8 cellular contexts compared by ENCODE assay signal in the genomic region with DNA sequence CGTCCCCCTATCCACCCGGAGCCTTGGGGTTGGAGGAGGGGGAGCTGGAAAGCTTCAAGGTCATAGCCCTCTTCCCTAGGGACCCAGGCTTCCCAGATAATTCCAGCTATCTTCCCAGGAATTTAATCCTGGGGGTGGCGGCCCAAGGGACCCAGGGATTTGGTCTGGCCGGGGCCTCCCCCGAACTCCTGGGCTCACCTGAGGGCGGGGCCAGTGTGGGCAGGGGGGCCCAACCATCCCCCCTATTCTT. TPM values are rescaled to one million over a fixed set of nuclear protein-coding genes. Genes with fewer than 3 reads are reported as not detected.
DNase-seq lines count a peak whose midpoint lies in the region; ATAC-seq and TF ChIP-seq lines count a peak whose summit lies in the region.

No MANE protein-coding gene starts in this region.

- peak overlapping the region; percentile 85 for H3K4me3 Mint-ChIP-seq in activated CD4-positive, alpha-beta memory T cell treated with anti-CD3 and anti-CD28 coated beads for 36 hours
- H3K4me3 Mint-ChIP-seq in stimulated activated naive B cell treated with anti-CD40 and anti-IgM and Interleukin-4, amounts not matched to agents 10 μg/mL and 1 μg/mL and 100 μg/mL, for 72 hours = peak overlapping the region; percentile 83 to 97

- intact Hi-C loops in activated CD4-positive, alpha-beta memory T cell treated with anti-CD3 and anti-CD28 coated beads for 36 hours (cut with micrococcal nuclease) = loop anchor here (5.0 kb wide), 1 partner anchor 184 kb away; the partner anchor contains the start of genes QPCTL and SNRPD2

- H3K27ac ChIP-seq in HEK293 (ENCODE audit: extremely low read depth, low read depth, low read length) = peak overlapping the region; percentile 61

- no peak for DNase-seq in activated CD4-positive, alpha-beta memory T cell treated with anti-CD3 and anti-CD28 coated beads for 36 hours
- DNase-seq in stimulated activated naive B cell treated with anti-CD40 and anti-IgM and Interleukin-4, amounts not matched to agents 10 μg/mL and 1 μg/mL and 100 μg/mL, for 72 hours = no peak
- DNase-seq in NK-92 (lab: John Stamatoyannopoulos, UW; ENCODE audit: unreplicated experiment) = no peak

- H3K36me3 ChIP-seq in HEK293 (ENCODE audit: control insufficient read depth in 2 of 2, insufficient read depth in 1 of 2, low read length in 2 of 2) = no peaks in the 10 kb centered on the region

- peak overlapping the region; percentile 93 for H3K27ac Mint-ChIP-seq in activated CD4-positive, alpha-beta memory T cell treated with anti-CD3 and anti-CD28 coated beads for 36 hours
- H3K27ac Mint-ChIP-seq in stimulated activated naive B cell treated with anti-CD40 and anti-IgM and Interleukin-4, amounts not matched to agents 10 μg/mL and 1 μg/mL and 100 μg/mL, for 72 hours = peak overlapping the region; percentile 95

- H3K27me3 Mint-ChIP-seq in activated CD4-positive, alpha-beta memory T cell treated with anti-CD3 and anti-CD28 coated beads for 36 hours = no peaks in the 10 kb centered on the region
- no peaks in the 10 kb centered on the region for H3K27me3 Mint-ChIP-seq in stimulated activated naive B cell treated with anti-CD40 and anti-IgM and Interleukin-4, amounts not matched to agents 10 μg/mL and 1 μg/mL and 100 μg/mL, for 72 hours

- CTCF ChIA-PET in HEK293 (lab: Yijun Ruan, JAX) = interaction anchor here (0.8 to 1.8 kb wide), 6 partner anchors 11 to 133 kb away, joined by 3 to 10 read pairs (median 3); no protein-coding TSS in a partner anchor
- CTCF ChIA-PET in activated CD4-positive, alpha-beta memory T cell treated with anti-CD3 and anti-CD28 coated beads for 36 hours (lab: Charles Lee) = interaction anchor here (1.2 to 3.2 kb wide), 3 partner anchors 24 to 133 kb away, joined by 3 to 13 read pairs (median 4); no protein-coding TSS in a partner anchor

- no peaks in the 10 kb centered on the region for H3K9me3 ChIP-seq in HEK293 (ENCODE audit: control insufficient read depth, insufficient read depth, low read depth, low read length)

- peaks cover 15% of the 10 kb centered on the region for H3K4me1 ChIP-seq in HEK293 (ENCODE audit: control insufficient read depth, insufficient read depth, low read length)

- H3K4me3 ChIP-seq in HEK293 (ENCODE audit: low read depth, low read length) (peak overlapping the region; percentile 87), iPS-11a (ENCODE audit: low read depth, low read length) (peak overlapping the region; percentile 96)

- no peaks in the 10 kb centered on the region for H3K9me3 Mint-ChIP-seq in activated CD4-positive, alpha-beta memory T cell treated with anti-CD3 and anti-CD28 coated beads for 36 hours
- no peaks in the 10 kb centered on the region for H3K9me3 Mint-ChIP-seq in stimulated activated naive B cell treated with anti-CD40 and anti-IgM and Interleukin-4, amounts not matched to agents 10 μg/mL and 1 μg/mL and 100 μg/mL, for 72 hours

- peaks cover 53% of the 10 kb centered on the region for H3K4me1 Mint-ChIP-seq in activated CD4-positive, alpha-beta memory T cell treated with anti-CD3 and anti-CD28 coated beads for 36 hours (ENCODE audit: low read depth)
- H3K4me1 Mint-ChIP-seq in stimulated activated naive B cell treated with anti-CD40 and anti-IgM and Interleukin-4, amounts not matched to agents 10 μg/mL and 1 μg/mL and 100 μg/mL, for 72 hours = peaks cover 36 to 59% of the 10 kb centered on the region in 2 donors

- no peak for TF ChIP-seq CTCF in HEK293 (tag by site-specific recombination; IDR thresholded peaks at IDR 0.05)

- H3K36me3 Mint-ChIP-seq in activated CD4-positive, alpha-beta memory T cell treated with anti-CD3 and anti-CD28 coated beads for 36 hours = peaks cover 4% of the 10 kb centered on the region
- peaks cover 21 to 36% of the 10 kb centered on the region in 2 donors for H3K36me3 Mint-ChIP-seq in stimulated activated naive B cell treated with anti-CD40 and anti-IgM and Interleukin-4, amounts not matched to agents 10 μg/mL and 1 μg/mL and 100 μg/mL, for 72 hours

- POLR2A ChIA-PET in HEK293 (lab: Yijun Ruan, JAX) = interaction anchor here (1.0 to 1.6 kb wide), 5 partner anchors 30 to 207 kb away, joined by 3 to 4 read pairs (median 3); no protein-coding TSS in a partner anchor
- POLR2A ChIA-PET in activated CD4-positive, alpha-beta memory T cell treated with anti-CD3 and anti-CD28 coated beads for 36 hours (lab: Charles Lee) = interaction anchor here (1.7 kb wide), 1 partner anchor 133 kb away, joined by 7 read pairs; no protein-coding TSS in a partner anchor

- ATAC-seq in stimulated activated naive B cell treated with anti-CD40 and anti-IgM and Interleukin-4, amounts not matched to agents 10 μg/mL and 1 μg/mL and 100 μg/mL, for 72 hours (replicated peaks) = no peak
- no peak for ATAC-seq in HG02759 (IDR thresholded peaks at IDR 0.05; ENCODE audit: unreplicated experiment)
- ATAC-seq in esophagus mucosa = no peak
- ATAC-seq in GM18858 (IDR thresholded peaks at IDR 0.05; ENCODE audit: unreplicated experiment) = no peak

TF ChIP-seq in HEK293, 187 proteins besides CTCF, POLR2A, EP300 and RAD21 (continues in another document):
- TF ChIP-seq ZBTB21 (tag by site-specific recombination; IDR thresholded peaks at IDR 0.05) = no peak
- TF ChIP-seq GLIS2 (tag by site-specific recombination; IDR thresholded peaks at IDR 0.05) = peak; percentile 86; the same call in 1 of the 2 replicates
- TF ChIP-seq IKZF3 (tag by site-specific recombination; IDR thresholded peaks at IDR 0.05) = peak; percentile 92
- TF ChIP-seq, protein P1, sequence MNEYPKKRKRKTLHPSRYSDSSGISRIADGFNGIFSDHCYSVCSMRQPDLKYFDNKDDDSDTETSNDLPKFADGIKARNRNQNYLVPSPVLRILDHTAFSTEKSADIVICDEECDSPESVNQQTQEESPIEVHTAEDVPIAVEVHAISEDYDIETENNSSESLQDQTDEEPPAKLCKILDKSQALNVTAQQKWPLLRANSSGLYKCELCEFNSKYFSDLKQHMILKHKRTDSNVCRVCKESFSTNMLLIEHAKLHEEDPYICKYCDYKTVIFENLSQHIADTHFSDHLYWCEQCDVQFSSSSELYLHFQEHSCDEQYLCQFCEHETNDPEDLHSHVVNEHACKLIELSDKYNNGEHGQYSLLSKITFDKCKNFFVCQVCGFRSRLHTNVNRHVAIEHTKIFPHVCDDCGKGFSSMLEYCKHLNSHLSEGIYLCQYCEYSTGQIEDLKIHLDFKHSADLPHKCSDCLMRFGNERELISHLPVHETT (tag by site-specific recombination; IDR thresholded peaks at IDR 0.05) = no peak
- TF ChIP-seq SP3 (tag by site-specific recombination; IDR thresholded peaks at IDR 0.05) = peak; percentile 48
- peak; percentile 88; the same call in 1 of the 2 replicates for TF ChIP-seq GLIS1 (tag by site-specific recombination; IDR thresholded peaks at IDR 0.05)
- TF ChIP-seq, protein P2, sequence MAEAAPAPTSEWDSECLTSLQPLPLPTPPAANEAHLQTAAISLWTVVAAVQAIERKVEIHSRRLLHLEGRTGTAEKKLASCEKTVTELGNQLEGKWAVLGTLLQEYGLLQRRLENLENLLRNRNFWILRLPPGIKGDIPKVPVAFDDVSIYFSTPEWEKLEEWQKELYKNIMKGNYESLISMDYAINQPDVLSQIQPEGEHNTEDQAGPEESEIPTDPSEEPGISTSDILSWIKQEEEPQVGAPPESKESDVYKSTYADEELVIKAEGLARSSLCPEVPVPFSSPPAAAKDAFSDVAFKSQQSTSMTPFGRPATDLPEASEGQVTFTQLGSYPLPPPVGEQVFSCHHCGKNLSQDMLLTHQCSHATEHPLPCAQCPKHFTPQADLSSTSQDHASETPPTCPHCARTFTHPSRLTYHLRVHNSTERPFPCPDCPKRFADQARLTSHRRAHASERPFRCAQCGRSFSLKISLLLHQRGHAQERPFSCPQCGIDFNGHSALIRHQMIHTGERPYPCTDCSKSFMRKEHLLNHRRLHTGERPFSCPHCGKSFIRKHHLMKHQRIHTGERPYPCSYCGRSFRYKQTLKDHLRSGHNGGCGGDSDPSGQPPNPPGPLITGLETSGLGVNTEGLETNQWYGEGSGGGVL (tag by site-specific recombination; IDR thresholded peaks at IDR 0.05) = 0 out of 2 replicates have a peak, but pooled peaks have one; percentile 78
- TF ChIP-seq, protein P3, sequence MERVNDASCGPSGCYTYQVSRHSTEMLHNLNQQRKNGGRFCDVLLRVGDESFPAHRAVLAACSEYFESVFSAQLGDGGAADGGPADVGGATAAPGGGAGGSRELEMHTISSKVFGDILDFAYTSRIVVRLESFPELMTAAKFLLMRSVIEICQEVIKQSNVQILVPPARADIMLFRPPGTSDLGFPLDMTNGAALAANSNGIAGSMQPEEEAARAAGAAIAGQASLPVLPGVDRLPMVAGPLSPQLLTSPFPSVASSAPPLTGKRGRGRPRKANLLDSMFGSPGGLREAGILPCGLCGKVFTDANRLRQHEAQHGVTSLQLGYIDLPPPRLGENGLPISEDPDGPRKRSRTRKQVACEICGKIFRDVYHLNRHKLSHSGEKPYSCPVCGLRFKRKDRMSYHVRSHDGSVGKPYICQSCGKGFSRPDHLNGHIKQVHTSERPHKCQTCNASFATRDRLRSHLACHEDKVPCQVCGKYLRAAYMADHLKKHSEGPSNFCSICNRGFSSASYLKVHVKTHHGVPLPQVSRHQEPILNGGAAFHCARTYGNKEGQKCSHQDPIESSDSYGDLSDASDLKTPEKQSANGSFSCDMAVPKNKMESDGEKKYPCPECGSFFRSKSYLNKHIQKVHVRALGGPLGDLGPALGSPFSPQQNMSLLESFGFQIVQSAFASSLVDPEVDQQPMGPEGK (tag by site-specific recombination; IDR thresholded peaks at IDR 0.05) = peak; percentile 70; the same call in 1 of the 2 replicates

RNA-seq across cellular contexts. Expression of gene VASP, which starts 1.3 kb away (rescaled TPM):
- 100 to 1,000 TPM; 167 to 174 TPM for total RNA-seq in activated CD4-positive, alpha-beta memory T cell treated with anti-CD3 and anti-CD28 coated beads for 36 hours
- total RNA-seq in esophagus mucosa = 48.8 TPM

RNA-seq across cellular contexts. Expression of gene PPM1N, which starts 10.4 kb away (rescaled TPM):
- total RNA-seq in activated CD4-positive, alpha-beta memory T cell treated with anti-CD3 and anti-CD28 coated beads for 36 hours = 1 to 10 TPM; 3.5 to 3.6 TPM
- total RNA-seq in esophagus mucosa = 2.4 TPM

RNA-seq across cellular contexts. Expression of gene RTN2, which starts 11.8 kb away (rescaled TPM):
- 1 to 10 TPM; 1.5 to 2.2 TPM for total RNA-seq in activated CD4-positive, alpha-beta memory T cell treated with anti-CD3 and anti-CD28 coated beads for 36 hours
- total RNA-seq in esophagus mucosa = 1.4 TPM

RNA-seq across cellular contexts. Expression of gene FOSB, which starts 40.8 kb away (rescaled TPM):
- total RNA-seq in activated CD4-positive, alpha-beta memory T cell treated with anti-CD3 and anti-CD28 coated beads for 36 hours = 1 to 10 TPM; 3.7 to 5.9 TPM
- total RNA-seq in esophagus mucosa = 2.5 TPM
